In genomic region chr19:49570997-49571676, GRCh38 we compare ENCODE assay signal across 8 cellular contexts. TPM values are rescaled to one million over a fixed set of nuclear protein-coding genes. Genes with fewer than 3 reads are reported as not detected.
DNase-seq lines count a peak whose midpoint lies in the region; ATAC-seq, FAIRE-seq and TF ChIP-seq lines count a peak whose summit lies in the region.

No MANE protein-coding gene starts in this region.

- 0 out of 5 replicates have a peak, but pooled peaks of 1 of the 2 experiments have one; percentile 20 for TF ChIP-seq RAD21 in A549 (conservative IDR thresholded peaks at IDR 0.05 in 1 of 2, IDR thresholded peaks at IDR 0.05 in 1 of 2)

- TF ChIP-seq CTCF in A549 (IDR thresholded peaks at IDR 0.05), result peak; percentile 19; the same call in 1 of the 3 replicates
- TF ChIP-seq CTCF in right atrium auricular region (IDR thresholded peaks at IDR 0.05), result peak in 1 of 2 donors; percentile 44

- ATAC-seq in A549, result peak; percentile 65 to 72; a peak in 5 of 6 replicates
- ATAC-seq in T-cell (replicated peaks in 1 of 4), result peak in 2 of 4 experiments; percentile 11 to 15
- ATAC-seq in HG02759 (IDR thresholded peaks at IDR 0.05; ENCODE audit: unreplicated experiment), result no peak

- CTCF ChIA-PET in A549 (lab: Yijun Ruan, JAX), result interaction anchor here (0.7 to 16.1 kb wide), 52 partner anchors 9 to 285 kb away, joined by 3 to 426 read pairs (median 6); partner anchors contain the start of genes FCGRT, FLT3LG, NOSIP and PIH1D1
- CTCF ChIA-PET in T-cell (lab: Charles Lee), result interaction anchor here (0.6 to 3.4 kb wide), 12 partner anchors 10 to 345 kb away, joined by 3 to 40 read pairs (median 6); partner anchors contain the start of gene FLT3LG (in 1 of the 2)

- H4K20me1 ChIP-seq in GM23248 (ENCODE audit: insufficient read depth), result 0 out of 2 replicates have a peak, but pooled peaks cover 8% of the 10 kb centered on the region

- peaks cover 100% of the 10 kb centered on the region for H3K79me2 ChIP-seq in GM23248 (ENCODE audit: insufficient read depth)

- WGBS in A549 (ENCODE audit: missing lambda C conversion rate), result 79% methylated on average over 11 of the region's 11 CpGs
- WGBS in GM23248 (ENCODE audit: low coverage in 1 of 2, low lambda C conversion rate in 2 of 2, missing lambda C conversion rate in 2 of 2), 2 experiments, result 78 to 80% methylated on average over 11 of the region's 11 CpGs

- TF ChIP-seq POLR2A in A549 (IDR thresholded peaks at IDR 0.05; ENCODE audit: low read length), result no peak

- no peaks in the 10 kb centered on the region for H3K27me3 ChIP-seq in H7 (ENCODE audit: control insufficient read depth, insufficient read depth, low read length)
- no peaks in the 10 kb centered on the region for H3K27me3 ChIP-seq in right atrium auricular region
- no peaks in the 10 kb centered on the region for H3K27me3 ChIP-seq in GM23248 (replicated peaks; ENCODE audit: insufficient read depth)

- no peak for TF ChIP-seq EP300 in A549 (IDR thresholded peaks at IDR 0.05)

- POLR2A ChIA-PET in A549 (lab: Yijun Ruan, JAX), result interaction anchor here (1.4 kb wide), 1 partner anchor 9 kb away, joined by 22 read pairs; the partner anchor contains the start of gene NOSIP
- POLR2A ChIA-PET in T-cell (lab: Charles Lee), result interaction anchor here (0.6 to 1.0 kb wide), 3 partner anchors 13 to 349 kb away, joined by 3 to 4 read pairs (median 4); no protein-coding TSS in a partner anchor

- H3K36me3 Mint-ChIP-seq in T-cell, result peaks cover 8% of the 10 kb centered on the region

- H3F3A ChIP-seq in GM23248 (ENCODE audit: insufficient read depth), result peaks cover 26% of the 10 kb centered on the region

- H3K4me1 ChIP-seq in A549 (peaks cover 13% of the 10 kb centered on the region), right atrium auricular region (peaks cover 0 to 30% of the 10 kb centered on the region in 2 donors), GM23248 (ENCODE audit: insufficient read depth) (peaks cover 8% of the 10 kb centered on the region; the same call in 1 of the 2 replicates)

- H3K9me3 ChIP-seq in A549 (no peaks in the 10 kb centered on the region), right atrium auricular region (no peaks in the 10 kb centered on the region), GM23248 (ENCODE audit: low read depth) (no peaks in the 10 kb centered on the region)

- H3K36me3 ChIP-seq in H7 (replicated peaks; ENCODE audit: control insufficient read depth, insufficient read depth, low read length), result peaks cover 2% of the 10 kb centered on the region
- peaks cover 29% of the 10 kb centered on the region for H3K36me3 ChIP-seq in right atrium auricular region
- peaks cover 12% of the 10 kb centered on the region; the same call in 1 of the 2 replicates for H3K36me3 ChIP-seq in GM23248 (ENCODE audit: low read depth)

- no peaks in the 10 kb centered on the region for H3K27me3 Mint-ChIP-seq in T-cell

- H3K4me1 Mint-ChIP-seq in T-cell, result peaks cover 51 to 58% (median 53%) of the 10 kb centered on the region in 3 donors

- peak overlapping the region in 1 of 3 donors; percentile 49 for H3K4me3 Mint-ChIP-seq in T-cell

- H3K9me3 Mint-ChIP-seq in T-cell, result no peaks in the 10 kb centered on the region

- no peak overlapping the region for H2AFZ ChIP-seq in GM23248

- no peaks in the 10 kb centered on the region for H3K9me2 ChIP-seq in GM23248 (ENCODE audit: insufficient read depth)

- H3K4me2 ChIP-seq in A549 (no peak overlapping the region), GM23248 (ENCODE audit: unreplicated experiment) (no peak overlapping the region)

- in situ Hi-C loops in GM23248 (cut with MboI), result no loop called here

- peak overlapping the region; percentile 79 to 83 for H3K27ac Mint-ChIP-seq in T-cell

- no peak for FAIRE-seq in A549 (lab: Jason Lieb, UNC)

- H3K4me3 ChIP-seq in A549 (no peak overlapping the region), H7 (ENCODE audit: insufficient read depth, low read depth, low read length) (no peak overlapping the region), right atrium auricular region (no peak overlapping the region), GM23248 (no peak overlapping the region)

- DNase-seq in A549 (ENCODE audit: low read depth in 1 of 2, low spot score in 1 of 2), result peak in 1 of 2 experiments; percentile 54
- DNase-seq in H7, result peak; percentile 44
- DNase-seq in T-cell, result peak in 14 of 34 experiments; percentile 30 to 59 (median 48)
- DNase-seq in right atrium auricular region (ENCODE audit: low spot score), result no peak
- no peak for DNase-seq in GM23248
- no peak for DNase-seq in HuH-7.5 (ENCODE audit: low spot score)
- DNase-seq in NCI-H526 treated with DMSO at 0.1 percent for 48 hours (lab: John Stamatoyannopoulos, UW), result no peak

- H3K27ac ChIP-seq in A549 (0 out of 6 replicates have a peak overlapping the region, but pooled peaks of 1 of the 2 experiments have one; percentile 40), right atrium auricular region (peak overlapping the region; percentile 70 to 79), GM23248 (no peak overlapping the region)

- H3K9ac ChIP-seq in GM23248, result no peak overlapping the region

TF ChIP-seq in A549, 52 proteins besides CTCF, POLR2A, EP300 and RAD21 (continues in another document):
- TF ChIP-seq SMC3 (IDR thresholded peaks at IDR 0.05) (0 out of 3 replicates have a peak, but pooled peaks have one; percentile 5), MAFK (IDR thresholded peaks at IDR 0.05; ENCODE audit: partially characterized antibody) (peak; percentile 39)

RNA-seq across cellular contexts. Expression of gene NOSIP, which starts 9.2 kb away (rescaled TPM):
- 49.0 and 52.5 TPM in 2 replicates for polyA plus RNA-seq in A549 (2011; rRNA removed)
- polyA plus RNA-seq in A549 (2012; cell fraction: cytosol; rRNA removed), result 187 and 189 TPM in 2 replicates
- 179 and 276 TPM in 2 replicates for polyA plus RNA-seq in A549 (2012; cell fraction: nucleus; rRNA removed)
- polyA plus RNA-seq in A549 (2017; fragmentation: RNase III; extraction: RNeasy Plus Mini Kit Qiagen cat#74134 plus additional on column Dnase treatment), result 98.0 to 105 TPM (median 101 TPM) in 3 replicates
- 67.2 and 78.2 TPM in 2 replicates for polyA minus RNA-seq in A549 (2011; rRNA and poly(A)+ RNA removed)
- total RNA-seq in H7 (2014; rRNA removed; shearing (Covaris generic)), result 102 and 142 TPM in 2 replicates
- total RNA-seq in T-cell, result 100 to 1,000 TPM; 152 to 297 (median 176) TPM
- 10 to 100 TPM; 39.0 to 62.3 TPM for total RNA-seq in right atrium auricular region
- total RNA-seq in GM23248 (2014; rRNA removed; shearing (Covaris generic)), result 46.0 and 53.2 TPM in 2 replicates
- polyA plus RNA-seq in GM23248 (2016; fragmentation: Nextera tagmentation; extraction: Ambion mirVana), result 78.7 and 84.3 TPM in 2 replicates

RNA-seq across cellular contexts. Expression of gene PRRG2, which starts 10.0 kb away (rescaled TPM):
- polyA plus RNA-seq in A549 (2011; rRNA removed), result 0.53 and 0.82 TPM in 2 replicates
- polyA plus RNA-seq in A549 (2012; cell fraction: cytosol; rRNA removed), result 0.45 and 0.54 TPM in 2 replicates
- polyA plus RNA-seq in A549 (2012; cell fraction: nucleus; rRNA removed), result 0.55 and 0.66 TPM in 2 replicates
- polyA plus RNA-seq in A549 (2017; fragmentation: RNase III; extraction: RNeasy Plus Mini Kit Qiagen cat#74134 plus additional on column Dnase treatment), result 0.68 to 1.1 TPM (median 1.0 TPM) in 3 replicates
- polyA minus RNA-seq in A549 (2011; rRNA and poly(A)+ RNA removed), result 0.44 and 0.54 TPM in 2 replicates
- 0.55 and 1.2 TPM in 2 replicates for total RNA-seq in H7 (2014; rRNA removed; shearing (Covaris generic))
- total RNA-seq in T-cell, result 1 to 10 TPM in 3 of 5 donors, under 1 TPM in 2; 0.37 to 1.7 (median 1.2) TPM
- total RNA-seq in right atrium auricular region, result 1 to 10 TPM in 1 of 2 donors, under 1 TPM in 1; 0.63 to 2.3 TPM
- not detected in 2 replicates for total RNA-seq in GM23248 (2014; rRNA removed; shearing (Covaris generic))
- 0.13 and 0.18 TPM in 2 replicates for polyA plus RNA-seq in GM23248 (2016; fragmentation: Nextera tagmentation; extraction: Ambion mirVana)

RNA-seq across cellular contexts. Expression of gene PRR12, which starts 19.8 kb away (rescaled TPM):
- 0.78 and 1.6 TPM in 2 replicates for polyA plus RNA-seq in A549 (2011; rRNA removed)
- 3.9 and 5.4 TPM in 2 replicates for polyA plus RNA-seq in A549 (2012; cell fraction: cytosol; rRNA removed)
- polyA plus RNA-seq in A549 (2012; cell fraction: nucleus; rRNA removed), result 12.6 and 13.4 TPM in 2 replicates
- polyA plus RNA-seq in A549 (2017; fragmentation: RNase III; extraction: RNeasy Plus Mini Kit Qiagen cat#74134 plus additional on column Dnase treatment), result 13.0 to 16.3 TPM (median 15.6 TPM) in 3 replicates
- 0.83 and 2.8 TPM in 2 replicates for polyA minus RNA-seq in A549 (2011; rRNA and poly(A)+ RNA removed)
- 8.2 and 10.8 TPM in 2 replicates for total RNA-seq in H7 (2014; rRNA removed; shearing (Covaris generic))
- 10 to 100 TPM; 50.8 to 81.7 (median 78.8) TPM for total RNA-seq in T-cell
- total RNA-seq in right atrium auricular region, result 10 to 100 TPM in 1 of 2 donors, 1 to 10 TPM in 1; 6.6 to 13.3 TPM
- 2.7 and 2.9 TPM in 2 replicates for total RNA-seq in GM23248 (2014; rRNA removed; shearing (Covaris generic))
- polyA plus RNA-seq in GM23248 (2016; fragmentation: Nextera tagmentation; extraction: Ambion mirVana), result 0.85 and 0.86 TPM in 2 replicates

RNA-seq across cellular contexts. Expression of gene RCN3, which starts 43.3 kb away (rescaled TPM):
- 0.31 and 0.41 TPM in 2 replicates for polyA plus RNA-seq in A549 (2011; rRNA removed)
- polyA plus RNA-seq in A549 (2012; cell fraction: cytosol; rRNA removed), result 0.78 and 0.98 TPM in 2 replicates
- polyA plus RNA-seq in A549 (2012; cell fraction: nucleus; rRNA removed), result 5.4 and 5.7 TPM in 2 replicates
- 1.6 to 2.1 TPM (median 1.8 TPM) in 3 replicates for polyA plus RNA-seq in A549 (2017; fragmentation: RNase III; extraction: RNeasy Plus Mini Kit Qiagen cat#74134 plus additional on column Dnase treatment)
- polyA minus RNA-seq in A549 (2011; rRNA and poly(A)+ RNA removed), result not detected in 2 replicates
- 28.2 and 29.2 TPM in 2 replicates for total RNA-seq in H7 (2014; rRNA removed; shearing (Covaris generic))
- total RNA-seq in T-cell, result 1 to 10 TPM; 1.2 to 5.7 (median 1.3) TPM
- 10 to 100 TPM; 15.8 to 17.2 TPM for total RNA-seq in right atrium auricular region
- total RNA-seq in GM23248 (2014; rRNA removed; shearing (Covaris generic)), result 570 and 656 TPM in 2 replicates
- polyA plus RNA-seq in GM23248 (2016; fragmentation: Nextera tagmentation; extraction: Ambion mirVana), result 779 and 813 TPM in 2 replicates

RNA-seq across cellular contexts. Expression of gene FCGRT, which starts 58.7 kb away (rescaled TPM):
- 25.7 and 32.0 TPM in 2 replicates for polyA plus RNA-seq in A549 (2011; rRNA removed)
- polyA plus RNA-seq in A549 (2012; cell fraction: cytosol; rRNA removed), result 20.4 and 28.0 TPM in 2 replicates
- 47.2 and 48.8 TPM in 2 replicates for polyA plus RNA-seq in A549 (2012; cell fraction: nucleus; rRNA removed)
- 20.0 to 28.4 TPM (median 28.4 TPM) in 3 replicates for polyA plus RNA-seq in A549 (2017; fragmentation: RNase III; extraction: RNeasy Plus Mini Kit Qiagen cat#74134 plus additional on column Dnase treatment)
- 23.9 and 24.7 TPM in 2 replicates for polyA minus RNA-seq in A549 (2011; rRNA and poly(A)+ RNA removed)
- 28.5 and 36.9 TPM in 2 replicates for total RNA-seq in H7 (2014; rRNA removed; shearing (Covaris generic))
- 10 to 100 TPM; 20.3 to 41.5 (median 26.4) TPM for total RNA-seq in T-cell
- 100 to 1,000 TPM in 1 of 2 donors, 10 to 100 TPM in 1; 98.2 to 123 TPM for total RNA-seq in right atrium auricular region
- total RNA-seq in GM23248 (2014; rRNA removed; shearing (Covaris generic)), result 65.4 and 75.3 TPM in 2 replicates
- 89.9 and 98.4 TPM in 2 replicates for polyA plus RNA-seq in GM23248 (2016; fragmentation: Nextera tagmentation; extraction: Ambion mirVana)
